29 cellular contexts compared by ENCODE assay signal in genomic region chr11:102633385-102634026, GRCh38. TPM values are rescaled to one million over a fixed set of nuclear protein-coding genes. Genes with fewer than 3 reads are reported as not detected.
"Had no signal": no experiment of that assay in that cellular context is flagged by ENCODE, and none has a peak within 500 bp of the region (broad histone marks: within the 10 kb centered on the region; RNA-seq: fewer than 3 reads in every experiment).

No MANE protein-coding gene starts in this region.

- H3K4me1 ChIP-seq: breast epithelium, esophagus muscularis mucosa, foreskin keratinocyte, heart right ventricle, pancreas, psoas muscle, sigmoid colon, uterus had no signal

- H3K27ac ChIP-seq: breast epithelium, esophagus muscularis mucosa, foreskin keratinocyte, heart right ventricle, pancreas, psoas muscle, sigmoid colon, uterus, WERI-Rb-1 had no signal

- H3K9me3 ChIP-seq: breast epithelium, esophagus muscularis mucosa, heart right ventricle, pancreas, psoas muscle, sigmoid colon, uterus had no signal

- H3K4me3 ChIP-seq: breast epithelium, esophagus muscularis mucosa, heart right ventricle, pancreas, psoas muscle, sigmoid colon, uterus had no signal

- H3K27me3 ChIP-seq: breast epithelium, esophagus muscularis mucosa, pancreas, sigmoid colon, uterus had no signal

- H3K36me3 ChIP-seq: breast epithelium, esophagus muscularis mucosa, heart right ventricle, pancreas, sigmoid colon, uterus, WERI-Rb-1 had no signal

- ATAC-seq: activated naive CD8-positive, alpha-beta T cell treated with anti-CD3 and anti-CD28 coated beads, Interleukin-2, amount 50 U/mL, for 24 hours; activated T-helper 17 cell treated with anti-CD3 and anti-CD28 coated beads, Interleukin-2, amount 50 U/mL, for 72 hours; foreskin keratinocyte; heart right ventricle; naive thymus-derived CD8-positive, alpha-beta T cell; pancreas; psoas muscle; stimulated activated effector memory CD8-positive, alpha-beta T cell treated with anti-CD3 and anti-CD28 coated beads, Interleukin-12 subunit alpha, Interleukin-12 subunit beta, amount 100 ng/mL, for 72 hours had no signal

- DNase-seq: activated CD4-positive, alpha-beta memory T cell treated with anti-CD3 and anti-CD28 coated beads, Interleukin-2, amount 10 ng/mL, durations not matched to agents 7 days and 5 days; activated CD4-positive, alpha-beta T cell treated with anti-CD3 and anti-CD28 coated beads, Interleukin-2, amount 10 ng/mL, durations not matched to agents 7 days and 5 days; activated CD4-positive, CD25-positive, alpha-beta regulatory T cell treated with anti-CD3 and anti-CD28 coated beads, Interleukin-2, amount 50 U/mL, for 72 hours; activated CD8-positive, alpha-beta memory T cell treated with anti-CD3 and anti-CD28 coated beads, Interleukin-2, amount 50 U/mL, for 48 hours; activated gamma-delta T cell treated with Interleukin-2 at 50 U/mL for 16 hours; activated naive CD8-positive, alpha-beta T cell treated with anti-CD3 and anti-CD28 coated beads, Interleukin-2, amount 50 U/mL, for 24 hours; activated T-cell treated with anti-CD3 and anti-CD28 coated beads, Interleukin-2, amount 50 U/mL, for 24 hours; central memory CD4-positive, alpha-beta T cell; dermis blood vessel endothelial cell; effector CD4-positive, alpha-beta T cell; foreskin keratinocyte; heart right ventricle; naive thymus-derived CD8-positive, alpha-beta T cell; nucleus accumbens; pancreas; psoas muscle; sigmoid colon; small intestine; stimulated activated CD4-positive, alpha-beta T cell treated with anti-CD3 and anti-CD28 coated beads, Interleukin-4, amount 100 ng/mL, for 24 hours; uterus; WERI-Rb-1 had no signal

RNA-seq across cellular contexts. Expression of gene MMP20, which starts 8.4 kb away (rescaled TPM):
- total RNA-seq: activated CD4-positive, alpha-beta memory T cell treated with anti-CD3 and anti-CD28 coated beads, Interleukin-2, amount 10 ng/mL, durations not matched to agents 7 days and 5 days; activated CD4-positive, alpha-beta T cell treated with anti-CD3 and anti-CD28 coated beads, Interleukin-2, amount 10 ng/mL, durations not matched to agents 7 days and 5 days; activated T-helper 17 cell treated with anti-CD3 and anti-CD28 coated beads, Interleukin-2, amount 50 U/mL, for 72 hours; dermis blood vessel endothelial cell; esophagus muscularis mucosa; foreskin keratinocyte; heart right ventricle; kidney epithelial cell; lower leg skin; naive thymus-derived CD8-positive, alpha-beta T cell; neural crest cell; pancreas; psoas muscle; sigmoid colon; subcutaneous adipose tissue; uterus had no signal
- polyA plus RNA-seq: foreskin keratinocyte; heart right ventricle; naive thymus-derived CD8-positive, alpha-beta T cell; pancreas; psoas muscle; sigmoid colon; small intestine had no signal
